ENCODE assay signal across 8 cellular contexts in the genomic region with DNA sequence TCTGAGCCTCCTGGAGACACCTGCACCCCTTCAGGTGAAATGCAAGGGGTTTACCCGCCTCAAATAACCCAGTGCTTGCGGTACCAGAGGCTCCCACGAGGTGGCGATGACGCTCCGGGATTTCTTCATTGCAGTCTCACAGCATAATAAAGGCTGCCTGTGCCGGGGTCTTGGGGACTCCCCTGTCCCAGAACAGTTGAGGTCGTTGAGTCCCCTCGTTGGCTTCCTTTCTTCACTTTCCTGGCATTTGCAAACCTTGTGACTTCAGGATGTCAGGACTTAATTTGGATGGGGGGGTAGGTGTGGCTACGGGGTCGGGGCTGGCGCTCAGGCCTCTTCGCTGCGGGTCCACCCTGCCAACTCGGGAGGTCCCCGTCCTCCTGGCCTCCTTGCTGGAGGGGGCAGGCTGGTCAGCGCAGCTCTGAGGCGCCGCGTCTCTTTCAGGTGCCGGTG. TPM values are rescaled to one million over a fixed set of nuclear protein-coding genes. Genes with fewer than 3 reads are reported as not detected.
DNase-seq lines count a peak whose midpoint lies in the region; ATAC-seq, FAIRE-seq and TF ChIP-seq lines count a peak whose summit lies in the region.

No MANE protein-coding gene starts in this region.

- POLR2A ChIA-PET in HEK293T (lab: Yijun Ruan, JAX) = interaction anchor here (1.1 kb wide), 1 partner anchor 33 kb away, joined by 4 read pairs; no protein-coding TSS in a partner anchor

- TF ChIP-seq POLR2A in suprapubic skin (IDR thresholded peaks at IDR 0.05) = no peak

- H3K14ac ChIP-seq in neuronal stem cell (ENCODE audit: low read length) = peak overlapping the region; percentile 67

- H2BK5ac ChIP-seq in neuronal stem cell (ENCODE audit: low read length) = peak overlapping the region; percentile 84

- H3K79me1 ChIP-seq in neuronal stem cell (ENCODE audit: low read depth, low read length) = peaks cover 3% of the 10 kb centered on the region

- peak overlapping the region; percentile 19 for H3K23ac ChIP-seq in neuronal stem cell (ENCODE audit: low read depth, low read length, poor library complexity)

- peak; percentile 74 for DNase-seq in HEK293T (ENCODE audit: extremely low spot score)
- DNase-seq in RCC 7860 (ENCODE audit: low spot score) = peak; percentile 17
- peak; percentile 68 for DNase-seq in activated T-helper 1 cell treated with Interleukin-2 at 50 U/mL for 16 hours (ENCODE audit: low read depth)
- DNase-seq in fibroblast of peridontal ligament (ENCODE audit: extremely low read depth) = peak; percentile 55
- DNase-seq in neuronal stem cell (ENCODE audit: low spot score) = peak; percentile 80
- DNase-seq in suprapubic skin (ENCODE audit: low spot score in 2 of 2) = peak in 1 of 2 donors; percentile 88

- no peak for TF ChIP-seq EP300 in suprapubic skin (IDR thresholded peaks at IDR 0.05)

- H2AK5ac ChIP-seq in neuronal stem cell (ENCODE audit: low read depth, low read length) = peak overlapping the region; percentile 100

- FAIRE-seq in RCC 7860 (lab: Jason Lieb, UNC) = no peak

- no peak overlapping the region for H4K8ac ChIP-seq in neuronal stem cell (ENCODE audit: low read depth, low read length)

- peaks cover 6% of the 10 kb centered on the region; the same call in 1 of the 2 replicates for H3K36me3 ChIP-seq in BLaER1
- H3K36me3 ChIP-seq in neuronal stem cell (replicated peaks in 1 of 2; ENCODE audit: control insufficient read depth in 2 of 2, insufficient read depth in 2 of 2, low read length in 2 of 2) = peaks cover 0 to 3% of the 10 kb centered on the region in 2 donors
- peaks cover 8% of the 10 kb centered on the region for H3K36me3 ChIP-seq in suprapubic skin

- CTCF ChIA-PET in HEK293T (lab: Yijun Ruan, JAX) = interaction anchor here (0.7 to 2.8 kb wide), 9 partner anchors 11 to 72 kb away, joined by 3 to 22 read pairs (median 4); no protein-coding TSS in a partner anchor

- H2BK15ac ChIP-seq in neuronal stem cell (ENCODE audit: low read length) = peak overlapping the region; percentile 91

- H2AFZ ChIP-seq in neuronal stem cell (ENCODE audit: low read length) = no peak overlapping the region

- ATAC-seq in GM21447 (IDR thresholded peaks at IDR 0.05; ENCODE audit: unreplicated experiment) = no peak

- WGBS in neuronal stem cell (ENCODE audit: extremely low coverage in 2 of 2, insufficient read length in 2 of 2, insufficient replicate concordance in 1 of 2), 2 donors = no CpG with 5 or more reads among the region's 21 CpGs
- WGBS in suprapubic skin = 29% methylated on average over 12 of the region's 21 CpGs

- peaks cover 20% of the 10 kb centered on the region; the same call in 1 of the 2 replicates for H4K20me1 ChIP-seq in BLaER1

- H3K4ac ChIP-seq in neuronal stem cell (ENCODE audit: low read length) = no peak overlapping the region

- H3K4me1 ChIP-seq in BLaER1 (peaks cover 42% of the 10 kb centered on the region), neuronal stem cell (ENCODE audit: control insufficient read depth in 2 of 2, insufficient read depth in 1 of 2, low read depth in 1 of 2, low read length in 2 of 2) (peaks cover 0 to 10% of the 10 kb centered on the region in 2 donors), suprapubic skin (peaks cover 23% of the 10 kb centered on the region)

- H3K4me2 ChIP-seq in BLaER1 (peak overlapping the region; percentile 14), neuronal stem cell (ENCODE audit: insufficient read depth, low read length, poor library complexity, severe bottlenecking) (no peak overlapping the region)

- H3K18ac ChIP-seq in neuronal stem cell (ENCODE audit: low read length) = peak overlapping the region; percentile 92

- H3K27ac ChIP-seq in BLaER1 = no peak overlapping the region
- no peak overlapping the region for H3K27ac ChIP-seq in neuronal stem cell (replicated peaks; ENCODE audit: low read length)
- H3K27ac ChIP-seq in suprapubic skin = no peak overlapping the region

- TF ChIP-seq CTCF in suprapubic skin (IDR thresholded peaks at IDR 0.05) = peak; percentile 67 to 90

- H3K4me3 ChIP-seq in BLaER1 (no peak overlapping the region), neuronal stem cell (ENCODE audit: low read length in 2 of 2) (no peak overlapping the region), suprapubic skin (no peak overlapping the region)

- H3K9ac ChIP-seq in BLaER1 (no peak overlapping the region), neuronal stem cell (ENCODE audit: low read depth, low read length, poor library complexity) (peak overlapping the region; percentile 74)

- H4K91ac ChIP-seq in neuronal stem cell (ENCODE audit: low read depth, low read length, poor library complexity) = no peak overlapping the region

- H3K9me3 ChIP-seq in BLaER1 (no peaks in the 10 kb centered on the region), neuronal stem cell (replicated peaks in 1 of 2; ENCODE audit: control insufficient read depth in 2 of 2, insufficient read depth in 1 of 2, low read depth in 1 of 2, low read length in 2 of 2) (no peaks in the 10 kb centered on the region), suprapubic skin (no peaks in the 10 kb centered on the region)

- H3K27me3 ChIP-seq in BLaER1 = peaks cover 37% of the 10 kb centered on the region
- peaks cover 0 to 44% (median 3%) of the 10 kb centered on the region in 3 experiments for H3K27me3 ChIP-seq in neuronal stem cell (ENCODE audit: control insufficient read depth in 3 of 3, insufficient read depth in 3 of 3, low read depth in 1 of 3, low read length in 3 of 3)
- peaks cover 40% of the 10 kb centered on the region for H3K27me3 ChIP-seq in suprapubic skin

- H2BK12ac ChIP-seq in neuronal stem cell (ENCODE audit: low read length) = peak overlapping the region; percentile 89

- peak overlapping the region; percentile 64 for H2BK120ac ChIP-seq in neuronal stem cell (ENCODE audit: low read depth, low read length)

TF ChIP-seq in HEK293T, 16 proteins besides CTCF, POLR2A, EP300 and RAD21:
- TF ChIP-seq ARNT (IDR thresholded peaks at IDR 0.05) = 0 out of 2 replicates have a peak, but pooled peaks have one; percentile 13
- TF ChIP-seq TARDBP (IDR thresholded peaks at IDR 0.05) = no peak
- TF ChIP-seq, protein P1, sequence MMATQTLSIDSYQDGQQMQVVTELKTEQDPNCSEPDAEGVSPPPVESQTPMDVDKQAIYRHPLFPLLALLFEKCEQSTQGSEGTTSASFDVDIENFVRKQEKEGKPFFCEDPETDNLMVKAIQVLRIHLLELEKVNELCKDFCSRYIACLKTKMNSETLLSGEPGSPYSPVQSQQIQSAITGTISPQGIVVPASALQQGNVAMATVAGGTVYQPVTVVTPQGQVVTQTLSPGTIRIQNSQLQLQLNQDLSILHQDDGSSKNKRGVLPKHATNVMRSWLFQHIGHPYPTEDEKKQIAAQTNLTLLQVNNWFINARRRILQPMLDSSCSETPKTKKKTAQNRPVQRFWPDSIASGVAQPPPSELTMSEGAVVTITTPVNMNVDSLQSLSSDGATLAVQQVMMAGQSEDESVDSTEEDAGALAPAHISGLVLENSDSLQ (IDR thresholded peaks at IDR 0.05) = no peak

RNA-seq across cellular contexts. Expression of gene GNAT1, which starts 1.3 kb away (rescaled TPM):
- 0.03 TPM for polyA plus RNA-seq in neuronal stem cell (2013, experiment 1 of 2)
- polyA plus RNA-seq in neuronal stem cell (2013, experiment 2 of 2) = 0.04 TPM
- under 1 TPM in 1 of 4 donors, not detected in 3; 0.64 TPM for total RNA-seq in suprapubic skin

RNA-seq across cellular contexts. Expression of gene SLC38A3, which starts 12.4 kb away (rescaled TPM):
- 3.5 TPM for polyA plus RNA-seq in neuronal stem cell (2013, experiment 1 of 2)
- polyA plus RNA-seq in neuronal stem cell (2013, experiment 2 of 2) = 3.2 TPM
- 1 to 10 TPM in 2 of 4 donors, under 1 TPM in 2; 0.25 to 2.2 (median 1.00) TPM for total RNA-seq in suprapubic skin

RNA-seq across cellular contexts. Expression of gene SEMA3F, which starts 37.6 kb away (rescaled TPM):
- 68.0 TPM for polyA plus RNA-seq in neuronal stem cell (2013, experiment 1 of 2)
- 67.2 TPM for polyA plus RNA-seq in neuronal stem cell (2013, experiment 2 of 2)
- total RNA-seq in suprapubic skin = 100 to 1,000 TPM; 123 to 188 (median 130) TPM

RNA-seq across cellular contexts. Expression of gene GNAI2, which starts 43.3 kb away (rescaled TPM):
- 457 TPM for polyA plus RNA-seq in neuronal stem cell (2013, experiment 1 of 2)
- 458 TPM for polyA plus RNA-seq in neuronal stem cell (2013, experiment 2 of 2)
- total RNA-seq in suprapubic skin = 10 to 100 TPM; 70.9 to 91.3 (median 76.7) TPM
